ENCODE assay signal across 7 cellular contexts in the genomic region with DNA sequence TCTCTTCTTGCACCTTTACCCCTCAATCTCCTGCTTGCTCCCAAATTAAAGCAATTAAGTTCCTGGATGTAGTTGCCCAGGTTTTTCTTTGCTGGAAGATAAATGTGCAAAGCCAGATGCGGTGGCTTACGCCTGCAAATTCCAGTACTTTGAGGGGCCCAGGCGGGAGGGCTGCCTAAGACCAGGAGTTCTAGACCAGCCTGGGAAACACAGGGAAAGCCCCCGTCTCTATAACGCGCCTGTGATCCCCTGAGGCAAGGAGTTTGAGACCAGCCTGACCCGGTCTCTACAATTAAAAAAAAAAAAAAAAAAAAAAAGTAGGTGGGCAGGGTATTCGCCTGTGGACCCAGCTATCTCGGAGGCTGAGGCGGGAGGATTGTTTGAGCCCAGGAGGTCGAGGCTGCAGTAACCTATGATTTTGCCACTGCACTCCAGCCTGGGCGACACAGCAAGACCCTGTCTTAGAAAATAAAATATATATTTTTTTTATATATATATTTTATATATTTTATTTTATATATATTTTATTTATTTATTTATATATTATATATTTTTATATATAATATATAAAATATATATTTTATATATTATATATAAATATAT. TPM values are rescaled to one million over a fixed set of nuclear protein-coding genes. Genes with fewer than 3 reads are reported as not detected.
DNase-seq lines count a peak whose midpoint lies in the region; ATAC-seq and TF ChIP-seq lines count a peak whose summit lies in the region.

No MANE protein-coding gene starts in this region.

- H3F3A ChIP-seq in GM23248 (ENCODE audit: insufficient read depth), result no peaks in the 10 kb centered on the region

- TF ChIP-seq POLR2A in esophagus muscularis mucosa (IDR thresholded peaks at IDR 0.05; ENCODE audit: low read depth), result no peak

- no peaks in the 10 kb centered on the region for H3K79me2 ChIP-seq in GM23248 (ENCODE audit: insufficient read depth)

- peak overlapping the region; percentile 50; the same call in 1 of the 2 replicates for H2AFZ ChIP-seq in GM23248

- no peak for DNase-seq in GM23248
- no peak for DNase-seq in SK-N-MC (ENCODE audit: low read depth, low spot score)
- no peak for DNase-seq in esophagus muscularis mucosa (ENCODE audit: extremely low spot score)
- no peak for DNase-seq in psoas muscle
- DNase-seq in medulla oblongata (ENCODE audit: extremely low spot score), result no peak
- no peak for DNase-seq in occipital lobe (lab: John Stamatoyannopoulos, UW)
- DNase-seq in A172 (ENCODE audit: low spot score), result no peak

- ATAC-seq in psoas muscle, result peak in 1 of 4 donors; percentile 17

- H3K9me3 ChIP-seq in GM23248 (ENCODE audit: low read depth) (no peaks in the 10 kb centered on the region), SK-N-MC (ENCODE audit: low read depth, low read length) (no peaks in the 10 kb centered on the region), esophagus muscularis mucosa (no peaks in the 10 kb centered on the region), psoas muscle (no peaks in the 10 kb centered on the region)

- H3K4me3 ChIP-seq in GM23248, result peak overlapping the region; percentile 40; the same call in 1 of the 2 replicates
- H3K4me3 ChIP-seq in SK-N-MC, result peak overlapping the region; percentile 81
- peak overlapping the region; percentile 35 to 45 (median 38) for H3K4me3 ChIP-seq in esophagus muscularis mucosa
- peak overlapping the region; percentile 45 for H3K4me3 ChIP-seq in psoas muscle

- intact Hi-C loops in esophagus muscularis mucosa (cut with DNase I), result no loop called here
- intact Hi-C loops in psoas muscle (cut with DNase I), result no loop called here

- H3K9ac ChIP-seq in GM23248 (no peak overlapping the region), SK-N-MC (ENCODE audit: insufficient read length) (peak overlapping the region; percentile 68)

- H3K4me1 ChIP-seq in GM23248 (ENCODE audit: insufficient read depth), result no peaks in the 10 kb centered on the region
- peaks cover 17 to 31% (median 26%) of the 10 kb centered on the region in 4 donors for H3K4me1 ChIP-seq in esophagus muscularis mucosa
- peaks cover 7% of the 10 kb centered on the region for H3K4me1 ChIP-seq in psoas muscle

- 37 to 39% methylated on average over 12 of the region's 12 CpGs for WGBS in GM23248 (ENCODE audit: low coverage in 1 of 2, low lambda C conversion rate in 2 of 2, missing lambda C conversion rate in 2 of 2), 2 experiments
- WGBS in esophagus muscularis mucosa, result 59% methylated on average over 12 of the region's 12 CpGs
- 61 to 62% (median 61%) methylated on average over 12 of the region's 12 CpGs for WGBS in psoas muscle, 3 donors

- peaks cover 24% of the 10 kb centered on the region for H3K27me3 ChIP-seq in GM23248 (replicated peaks; ENCODE audit: insufficient read depth)
- peaks cover 0 to 3% (median 0%) of the 10 kb centered on the region in 4 donors for H3K27me3 ChIP-seq in esophagus muscularis mucosa
- H3K27me3 ChIP-seq in psoas muscle (ENCODE audit: insufficient read depth in 3 of 3, low read length in 2 of 3), result no peaks in the 10 kb centered on the region

- H3K27ac ChIP-seq in GM23248 (no peak overlapping the region), SK-N-MC (peak overlapping the region; percentile 84; the same call in 1 of the 2 replicates), esophagus muscularis mucosa (replicated peaks in 1 of 4) (no peak overlapping the region), psoas muscle (no peak overlapping the region)

- TF ChIP-seq CTCF in esophagus muscularis mucosa (IDR thresholded peaks at IDR 0.05) (no peak), psoas muscle (IDR thresholded peaks at IDR 0.05) (no peak)

- no peaks in the 10 kb centered on the region for H3K9me2 ChIP-seq in GM23248 (ENCODE audit: insufficient read depth)

- H3K4me2 ChIP-seq in GM23248 (ENCODE audit: unreplicated experiment), result peak overlapping the region; percentile 55

- in situ Hi-C loops in GM23248 (cut with MboI), result no loop called here

- TF ChIP-seq EP300 in esophagus muscularis mucosa (IDR thresholded peaks at IDR 0.05), result no peak

- no peaks in the 10 kb centered on the region for H3K36me3 ChIP-seq in GM23248 (ENCODE audit: low read depth)
- H3K36me3 ChIP-seq in SK-N-MC (ENCODE audit: insufficient read depth, low read length), result no peaks in the 10 kb centered on the region
- no peaks in the 10 kb centered on the region for H3K36me3 ChIP-seq in esophagus muscularis mucosa
- H3K36me3 ChIP-seq in psoas muscle (ENCODE audit: insufficient read depth in 1 of 2, low read depth in 1 of 2), result no peaks in the 10 kb centered on the region

- H4K20me1 ChIP-seq in GM23248 (ENCODE audit: insufficient read depth), result no peaks in the 10 kb centered on the region

RNA-seq across cellular contexts. Expression of gene DCDC2, which starts 0.5 kb away (rescaled TPM):
- total RNA-seq in GM23248 (2014; rRNA removed; shearing (Covaris generic)), result not detected in 2 replicates
- polyA plus RNA-seq in GM23248 (2016; fragmentation: Nextera tagmentation; extraction: Ambion mirVana), result not detected in 2 replicates
- total RNA-seq in esophagus muscularis mucosa, result not detected
- total RNA-seq in psoas muscle, result 1 to 10 TPM in 1 of 4 donors, under 1 TPM in 3; 0.60 to 3.1 (median 0.86) TPM
- polyA plus RNA-seq in psoas muscle, result 1 to 10 TPM in 1 of 3 donors, under 1 TPM in 2; 0.45 to 1.1 (median 0.47) TPM
- 2.0 TPM for total RNA-seq in occipital lobe
- 0.55 and 0.62 TPM in 2 replicates for total RNA-seq in A172 (2014; rRNA removed; shearing (Covaris generic))

RNA-seq across cellular contexts. Expression of gene MRS2, which starts 44.4 kb away (rescaled TPM):
- 15.4 and 18.0 TPM in 2 replicates for total RNA-seq in GM23248 (2014; rRNA removed; shearing (Covaris generic))
- polyA plus RNA-seq in GM23248 (2016; fragmentation: Nextera tagmentation; extraction: Ambion mirVana), result 21.3 and 23.5 TPM in 2 replicates
- total RNA-seq in esophagus muscularis mucosa, result 10 to 100 TPM; 24.5 to 30.7 (median 25.5) TPM
- total RNA-seq in psoas muscle, result 10 to 100 TPM; 26.7 to 52.6 (median 32.2) TPM
- polyA plus RNA-seq in psoas muscle, result 10 to 100 TPM; 26.2 to 52.5 (median 41.4) TPM
- total RNA-seq in occipital lobe, result 22.5 TPM
- 40.7 and 46.5 TPM in 2 replicates for total RNA-seq in A172 (2014; rRNA removed; shearing (Covaris generic))
